In genomic region chr5:40383719-40384651, GRCh38 we compare ENCODE assay signal across 9 cellular contexts.
DNase-seq lines count a peak whose midpoint lies in the region; ATAC-seq and TF ChIP-seq lines count a peak whose summit lies in the region.
"Had no signal": no experiment of that assay in that cellular context is flagged by ENCODE, and none has a peak within 500 bp of the region (broad histone marks: within the 10 kb centered on the region; RNA-seq: fewer than 3 reads in every experiment).

No MANE protein-coding gene starts in this region.

- H3K4me3 Mint-ChIP-seq in activated naive CD4-positive, alpha-beta T cell treated with anti-CD3 and anti-CD28 coated beads, Interleukin-2, amount 50 U/mL, for 24 hours = peak overlapping the region; percentile 78
- H3K4me3 Mint-ChIP-seq: brain had no signal

- H3K79me2 ChIP-seq in osteoblast (ENCODE audit: insufficient read depth, low read length) = no peaks in the 10 kb centered on the region

- no peak for TF ChIP-seq POLR2A in esophagus squamous epithelium (IDR thresholded peaks at IDR 0.05)

- H3K27me3 Mint-ChIP-seq in activated naive CD4-positive, alpha-beta T cell treated with anti-CD3 and anti-CD28 coated beads, Interleukin-2, amount 50 U/mL, for 24 hours = no peaks in the 10 kb centered on the region

- WGBS in esophagus squamous epithelium, 2 donors = 49 to 50% methylated on average over 3 of the region's 3 CpGs

- H3K36me3 Mint-ChIP-seq in activated naive CD4-positive, alpha-beta T cell treated with anti-CD3 and anti-CD28 coated beads, Interleukin-2, amount 50 U/mL, for 24 hours = peaks cover 3% of the 10 kb centered on the region
- H3K36me3 Mint-ChIP-seq: brain had no signal

- H3K27ac Mint-ChIP-seq in activated naive CD4-positive, alpha-beta T cell treated with anti-CD3 and anti-CD28 coated beads, Interleukin-2, amount 50 U/mL, for 24 hours = peak overlapping the region; percentile 96
- H3K27ac Mint-ChIP-seq: brain had no signal

- H3K36me3 ChIP-seq in osteoblast (ENCODE audit: insufficient read depth, low read length) = no peaks in the 10 kb centered on the region
- no peaks in the 10 kb centered on the region for H3K36me3 ChIP-seq in esophagus squamous epithelium

- peak; percentile 17 for DNase-seq in osteoblast (ENCODE audit: insufficient read length, low spot score, missing footprints)
- DNase-seq in cerebellar nuclear complex (lab: John Stamatoyannopoulos, UW) = no peak
- no peak for DNase-seq in activated gamma-delta T cell (lab: John Stamatoyannopoulos, UW)
- no peak for DNase-seq in esophagus squamous epithelium (lab: John Stamatoyannopoulos, UW)
- no peak for DNase-seq in NCI-H526 (lab: John Stamatoyannopoulos, UW)

- H3K9me3 ChIP-seq in osteoblast (ENCODE audit: low read depth, low read length) (no peaks in the 10 kb centered on the region), esophagus squamous epithelium (no peaks in the 10 kb centered on the region)

- ATAC-seq in GM18867 (IDR thresholded peaks at IDR 0.05; ENCODE audit: unreplicated experiment) (peak; percentile 45), HG03135 (IDR thresholded peaks at IDR 0.05; ENCODE audit: unreplicated experiment) (peak; percentile 41)

- no peaks in the 10 kb centered on the region for H3K27me3 ChIP-seq in osteoblast (ENCODE audit: insufficient read depth, low read length)
- no peaks in the 10 kb centered on the region for H3K27me3 ChIP-seq in esophagus squamous epithelium

- H3K9me3 Mint-ChIP-seq in activated naive CD4-positive, alpha-beta T cell treated with anti-CD3 and anti-CD28 coated beads, Interleukin-2, amount 50 U/mL, for 24 hours = no peaks in the 10 kb centered on the region
- H3K9me3 Mint-ChIP-seq: brain had no signal

- TF ChIP-seq CTCF in osteoblast (IDR thresholded peaks at IDR 0.05; ENCODE audit: extremely low read depth, low read depth, low read length) = no peak
- no peak for TF ChIP-seq CTCF in esophagus squamous epithelium (IDR thresholded peaks at IDR 0.05)

- intact Hi-C loops in esophagus squamous epithelium (cut with DNase I) = no loop called here

- H3K4me1 ChIP-seq in osteoblast (ENCODE audit: insufficient read depth, low read length) (peaks cover 23% of the 10 kb centered on the region), esophagus squamous epithelium (peaks cover 0 to 19% (median 7%) of the 10 kb centered on the region in 3 donors)

- no peak overlapping the region for H3K4me2 ChIP-seq in osteoblast (ENCODE audit: insufficient read depth, low read length)

- H3K4me3 ChIP-seq in osteoblast (ENCODE audit: insufficient read depth, low read length) (no peak overlapping the region), esophagus squamous epithelium (no peak overlapping the region)

- H3K4me1 Mint-ChIP-seq in activated naive CD4-positive, alpha-beta T cell treated with anti-CD3 and anti-CD28 coated beads, Interleukin-2, amount 50 U/mL, for 24 hours = peaks cover 74% of the 10 kb centered on the region
- H3K4me1 Mint-ChIP-seq: brain had no signal

- H3K27ac ChIP-seq in osteoblast (ENCODE audit: low read depth, low read length) (peak overlapping the region; percentile 44), esophagus squamous epithelium (peak overlapping the region in 1 of 4 donors; percentile 11)

- no peak overlapping the region for H2AFZ ChIP-seq in osteoblast (ENCODE audit: low read length)

- no peaks in the 10 kb centered on the region for H4K20me1 ChIP-seq in osteoblast (ENCODE audit: insufficient read depth, low read length)
